ENCODE assay signal across 7 cellular contexts in the genomic region with DNA sequence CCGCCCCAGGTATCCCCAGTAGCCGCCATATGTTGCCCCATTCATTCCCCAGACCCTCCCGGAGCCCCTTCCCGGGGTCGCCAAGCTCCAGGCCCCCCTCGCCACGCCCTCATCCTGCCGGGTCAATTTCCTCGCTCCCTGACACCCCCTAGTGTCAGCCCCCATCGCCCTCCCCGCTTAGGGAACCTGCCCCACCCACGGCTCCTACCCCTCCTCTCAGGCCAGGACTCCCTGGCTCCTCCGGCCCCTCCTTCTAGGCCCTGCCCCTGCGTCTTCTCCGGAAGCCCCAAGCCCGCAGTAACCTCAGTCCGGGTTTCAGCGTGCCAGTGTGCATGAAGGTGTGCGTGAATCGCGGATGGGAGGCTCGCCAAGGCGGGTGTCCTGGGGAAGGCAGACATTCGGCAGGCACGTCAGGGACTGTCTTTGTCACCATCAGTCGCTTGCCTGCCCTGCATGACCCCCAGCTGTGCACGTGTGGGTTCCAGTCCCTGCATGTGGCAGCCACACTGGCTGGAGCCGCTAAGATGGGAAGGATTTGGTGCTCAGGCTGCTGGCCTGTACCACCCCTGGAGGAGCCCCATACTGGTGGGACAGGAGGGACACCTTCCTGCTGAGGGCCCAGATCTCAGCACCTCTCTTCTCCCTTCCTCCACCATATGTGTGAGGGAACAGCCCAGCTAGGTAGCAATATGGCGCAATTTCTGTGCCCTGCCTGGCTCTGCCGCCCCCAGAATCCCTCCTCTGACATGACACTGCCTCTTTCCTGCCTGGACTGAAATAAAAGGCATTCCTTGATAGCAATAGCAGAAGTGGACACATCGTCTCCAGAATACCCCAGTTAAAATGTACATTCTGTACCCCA. TPM values are rescaled to one million over a fixed set of nuclear protein-coding genes. Genes with fewer than 3 reads are reported as not detected.
A peak's percentile ranks its signal among the peaks of the same experiment; 100 is the strongest.
DNase-seq lines count a peak whose midpoint lies in the region; TF ChIP-seq lines count a peak whose summit lies in the region.
"Had no signal": no experiment of that assay in that cellular context is flagged by ENCODE, and none has a peak within 500 bp of the region (broad histone marks: within the 10 kb centered on the region; RNA-seq: fewer than 3 reads in every experiment).

No MANE protein-coding gene starts in this region.

- H3K9me3 ChIP-seq in endodermal cell (ENCODE audit: control insufficient read depth, low read length) = no peaks in the 10 kb centered on the region

- peaks cover 53% of the 10 kb centered on the region for H3K27me3 ChIP-seq in endodermal cell (ENCODE audit: control insufficient read depth, insufficient read depth, low read length, poor library complexity, severe bottlenecking)

- H3K4me3 ChIP-seq in endodermal cell (ENCODE audit: low read length) = peak overlapping the region; percentile 73
- peak overlapping the region; percentile 29 to 60 (median 52) for H3K4me3 ChIP-seq in skin epidermis

- TF ChIP-seq CTCF in endodermal cell (conservative IDR thresholded peaks at IDR 0.05) = peak; percentile 1

- peak overlapping the region; percentile 61 for H3K4me3 Mint-ChIP-seq in endodermal cell

- no peaks in the 10 kb centered on the region for H3K36me3 ChIP-seq in endodermal cell (ENCODE audit: control insufficient read depth, insufficient read depth, low read length)

- no peaks in the 10 kb centered on the region for H3K36me3 Mint-ChIP-seq in endodermal cell (ENCODE audit: low read depth)

- WGBS in endodermal cell (ENCODE audit: insufficient coverage in 1 of 2, insufficient read length in 1 of 2), 2 experiments = 14 to 22% methylated on average over 16 to 31 of the region's 31 CpGs

- no peak overlapping the region for H3K27ac ChIP-seq in endodermal cell (ENCODE audit: low read depth, low read length)
- no peak overlapping the region for H3K27ac ChIP-seq in skin epidermis

- no peaks in the 10 kb centered on the region for H3K9me3 Mint-ChIP-seq in endodermal cell

- DNase-seq in NCI-H1694 (lab: John Stamatoyannopoulos, UW) (peak; percentile 26), NCI-H1694 treated with DMSO at 0.1 percent for 48 hours (lab: John Stamatoyannopoulos, UW) (no peak), NCI-H748 treated with DMSO at 0.1 percent for 48 hours (lab: John Stamatoyannopoulos, UW) (peak; percentile 8), endodermal cell (no peak), kidney glomerular epithelial cell (lab: John Stamatoyannopoulos, UW) (no peak)

- no peak overlapping the region for H3K9ac ChIP-seq in endodermal cell (ENCODE audit: extremely low read depth, low read length, poor library complexity, severe bottlenecking)

- peaks cover 56% of the 10 kb centered on the region for H3K27me3 Mint-ChIP-seq in endodermal cell (ENCODE audit: insufficient read depth)

- H3K27ac Mint-ChIP-seq in endodermal cell = no peak overlapping the region

- H3K4me1 Mint-ChIP-seq in endodermal cell = peaks cover 11% of the 10 kb centered on the region

- H3K4me1 ChIP-seq in endodermal cell (ENCODE audit: control insufficient read depth, insufficient read depth, low read length) = no peaks in the 10 kb centered on the region

RNA-seq across cellular contexts. Expression of a gene that starts 0.7 kb away (rescaled TPM):
- total RNA-seq in endodermal cell = under 1 TPM; 0.04 to 0.40 TPM
- 1.1 TPM for polyA plus RNA-seq in endodermal cell (2013, experiment 1 of 2)
- 1.9 TPM for polyA plus RNA-seq in endodermal cell (2013, experiment 2 of 2)

RNA-seq across cellular contexts. Expression of a gene that starts 7.9 kb away (rescaled TPM):
- not detected for total RNA-seq in endodermal cell
- polyA plus RNA-seq in endodermal cell (2013, experiment 1 of 2) = not detected
- not detected for polyA plus RNA-seq in endodermal cell (2013, experiment 2 of 2)
- total RNA-seq: myocyte had no signal

RNA-seq across cellular contexts. Expression of a gene that starts 18.0 kb away (rescaled TPM):
- under 1 TPM; 0.15 to 0.42 TPM for total RNA-seq in endodermal cell
- polyA plus RNA-seq in endodermal cell (2013, experiment 1 of 2) = 0.57 TPM
- 0.12 TPM for polyA plus RNA-seq in endodermal cell (2013, experiment 2 of 2)

RNA-seq across cellular contexts. Expression of a gene that starts 23.8 kb away (rescaled TPM):
- total RNA-seq in endodermal cell = 10 to 100 TPM; 57.6 to 92.4 TPM
- 80.7 TPM for polyA plus RNA-seq in endodermal cell (2013, experiment 1 of 2)
- 81.0 TPM for polyA plus RNA-seq in endodermal cell (2013, experiment 2 of 2)

RNA-seq across cellular contexts. Expression of a gene that starts 35.2 kb away (rescaled TPM):
- total RNA-seq in endodermal cell = 1 to 10 TPM; 4.6 to 8.6 TPM
- 22.2 TPM for polyA plus RNA-seq in endodermal cell (2013, experiment 1 of 2)
- 19.8 TPM for polyA plus RNA-seq in endodermal cell (2013, experiment 2 of 2)

Comparison
In these comparisons a context has a peak if more than half of its experiments do, and no peak if none do; other contexts are left out.
1. DNase-seq: peak in NCI-H1694 (single experiment) and NCI-H748 treated with DMSO at 0.1 percent for 48 hours (single experiment); none in NCI-H1694 treated with DMSO at 0.1 percent for 48 hours (single experiment), endodermal cell (single experiment) and kidney glomerular epithelial cell (single experiment).